ENCODE assay signal across 19 cellular contexts in genomic region chr10:71520042-71520441, GRCh38.
"Had no signal": no experiment of that assay in that cellular context is flagged by ENCODE, and none has a peak within 500 bp of the region (broad histone marks: within the 10 kb centered on the region; RNA-seq: fewer than 3 reads in every experiment).

No MANE protein-coding gene starts in this region.

- H3K4me3 Mint-ChIP-seq: activated CD4-positive, alpha-beta memory T cell treated with anti-CD3 and anti-CD28 coated beads, Interleukin-2, amount 10 ng/mL, durations not matched to agents 7 days and 5 days; activated CD4-positive, alpha-beta T cell treated with anti-CD3 and anti-CD28 coated beads for 36 hours; activated naive CD4-positive, alpha-beta T cell treated with anti-CD3 and anti-CD28 coated beads, Interleukin-2, amount 10 ng/mL, durations not matched to agents 7 days and 5 days; activated T-cell treated with anti-CD3 and anti-CD28 coated beads, Interleukin-2, amount 50 U/mL, for 24 hours; central memory CD8-positive, alpha-beta T cell; naive thymus-derived CD8-positive, alpha-beta T cell had no signal

- ATAC-seq: activated CD4-positive, alpha-beta T cell treated with anti-CD3 and anti-CD28 coated beads for 36 hours; body of pancreas; gastrocnemius medialis; heart left ventricle; left colon; naive thymus-derived CD8-positive, alpha-beta T cell; right cardiac atrium had no signal

- H3K9me3 ChIP-seq: body of pancreas, gastrocnemius medialis, heart left ventricle, transverse colon had no signal

- H3K36me3 Mint-ChIP-seq: activated naive CD4-positive, alpha-beta T cell treated with anti-CD3 and anti-CD28 coated beads, Interleukin-2, amount 10 ng/mL, durations not matched to agents 7 days and 5 days; naive thymus-derived CD8-positive, alpha-beta T cell had no signal

- H3K36me3 ChIP-seq: gastrocnemius medialis, heart left ventricle, transverse colon had no signal

- H3K27ac Mint-ChIP-seq: activated CD4-positive, alpha-beta memory T cell treated with anti-CD3 and anti-CD28 coated beads, Interleukin-2, amount 10 ng/mL, durations not matched to agents 7 days and 5 days; activated CD4-positive, alpha-beta T cell treated with anti-CD3 and anti-CD28 coated beads for 36 hours; activated naive CD4-positive, alpha-beta T cell treated with anti-CD3 and anti-CD28 coated beads, Interleukin-2, amount 10 ng/mL, durations not matched to agents 7 days and 5 days; activated T-cell treated with anti-CD3 and anti-CD28 coated beads, Interleukin-2, amount 50 U/mL, for 24 hours had no signal

- DNase-seq: activated CD4-positive, alpha-beta memory T cell treated with anti-CD3 and anti-CD28 coated beads, Interleukin-2, amount 10 ng/mL, durations not matched to agents 7 days and 5 days; activated CD4-positive, alpha-beta T cell treated with anti-CD3 and anti-CD28 coated beads for 36 hours; activated naive CD4-positive, alpha-beta T cell treated with anti-CD3 and anti-CD28 coated beads, Interleukin-2, amount 10 ng/mL, durations not matched to agents 7 days and 5 days; activated T-cell treated with anti-CD3 and anti-CD28 coated beads, Interleukin-2, amount 50 U/mL, for 24 hours; body of pancreas; gastrocnemius medialis; heart left ventricle; left colon; naive thymus-derived CD8-positive, alpha-beta T cell; small intestine; stimulated activated CD4-positive, alpha-beta T cell treated with anti-CD3 and anti-CD28 coated beads, Interleukin-4, amount 100 ng/mL, for 4 hours; stimulated activated CD8-positive, alpha-beta memory T cell treated with anti-CD3 and anti-CD28 coated beads, Interleukin-4, amount 100 ng/mL, for 48 hours; stimulated activated naive CD4-positive, alpha-beta T cell treated with Interleukin-2 at 50 U/mL for 16 hours; T-helper 1 cell; transverse colon had no signal

- H3K4me1 ChIP-seq: body of pancreas, gastrocnemius medialis, heart left ventricle, transverse colon had no signal

- H3K27me3 ChIP-seq: body of pancreas, gastrocnemius medialis, heart left ventricle had no signal

- H3K27ac ChIP-seq: body of pancreas, gastrocnemius medialis, heart left ventricle, transverse colon, VCaP had no signal

- H3K4me1 Mint-ChIP-seq: activated CD4-positive, alpha-beta memory T cell treated with anti-CD3 and anti-CD28 coated beads, Interleukin-2, amount 10 ng/mL, durations not matched to agents 7 days and 5 days; activated CD4-positive, alpha-beta T cell treated with anti-CD3 and anti-CD28 coated beads for 36 hours; activated naive CD4-positive, alpha-beta T cell treated with anti-CD3 and anti-CD28 coated beads, Interleukin-2, amount 10 ng/mL, durations not matched to agents 7 days and 5 days; central memory CD8-positive, alpha-beta T cell had no signal

- H3K4me3 ChIP-seq: body of pancreas, gastrocnemius medialis, heart left ventricle, lung, transverse colon had no signal
